Comparison of ENCODE assay signal across 10 cellular contexts in genomic region chr10:3046210-3046779, GRCh38. TPM values are rescaled to one million over a fixed set of nuclear protein-coding genes. Genes with fewer than 3 reads are reported as not detected.
DNase-seq lines count a peak whose midpoint lies in the region; ATAC-seq and TF ChIP-seq lines count a peak whose summit lies in the region.
"Had no signal": no experiment of that assay in that cellular context is flagged by ENCODE, and none has a peak within 500 bp of the region (broad histone marks: within the 10 kb centered on the region; RNA-seq: fewer than 3 reads in every experiment).

No MANE protein-coding gene starts in this region.

- peaks cover 2% of the 10 kb centered on the region for H3K9me3 Mint-ChIP-seq in HFFc6
- H3K9me3 Mint-ChIP-seq in stimulated activated effector memory CD8-positive, alpha-beta T cell treated with anti-CD3 and anti-CD28 coated beads, Interleukin-12 subunit alpha, Interleukin-12 subunit beta, amount 100 ng/mL, for 72 hours, result no peaks in the 10 kb centered on the region
- H3K9me3 Mint-ChIP-seq: effector memory CD8-positive, alpha-beta T cell had no signal

- no peak for TF ChIP-seq POLR2A in stomach (IDR thresholded peaks at IDR 0.05)

- H3K36me3 Mint-ChIP-seq in HFFc6 (ENCODE audit: low read depth), result no peaks in the 10 kb centered on the region
- no peaks in the 10 kb centered on the region for H3K36me3 Mint-ChIP-seq in stimulated activated effector memory CD8-positive, alpha-beta T cell treated with anti-CD3 and anti-CD28 coated beads, Interleukin-12 subunit alpha, Interleukin-12 subunit beta, amount 100 ng/mL, for 72 hours

- TF ChIP-seq CTCF in HFFc6 (IDR thresholded peaks at IDR 0.05) (no peak), stomach (IDR thresholded peaks at IDR 0.05) (no peak)

- H3K27me3 Mint-ChIP-seq in HFFc6 (ENCODE audit: insufficient read depth), result peaks cover 2% of the 10 kb centered on the region; the same call in 1 of the 2 replicates

- H3K9ac ChIP-seq in adipocyte (ENCODE audit: low read length), result peak overlapping the region; percentile 67

- H3K27ac ChIP-seq in stomach, result peak overlapping the region; percentile 9 to 73 (median 66)

- DNase-seq in HFFc6 (no peak), adipocyte (ENCODE audit: low read depth) (no peak), left colon (no peak), stomach (no peak), HAP-1 (ENCODE audit: low spot score in 2 of 2) (no peak), AG08396 (ENCODE audit: low spot score) (no peak), posterior vena cava (ENCODE audit: low spot score) (no peak)
- DNase-seq in stimulated activated effector memory CD8-positive, alpha-beta T cell treated with anti-CD3 and anti-CD28 coated beads, Interleukin-12 subunit alpha, Interleukin-12 subunit beta, amount 100 ng/mL, for 72 hours (ENCODE audit: low spot score in 2 of 2), result no peak
- DNase-seq: activated naive CD8-positive, alpha-beta T cell treated with anti-CD3 and anti-CD28 coated beads, Interleukin-2, amount 10 ng/mL, durations not matched to agents 7 days and 5 days; effector memory CD8-positive, alpha-beta T cell had no signal

- intact Hi-C loops in left colon (cut with DNase I, micrococcal nuclease), result loop anchor here in 1 of 2 donors (10.0 kb wide), 1 partner anchor 121 kb away; no protein-coding TSS in a partner anchor
- intact Hi-C loops in stomach (cut with DNase I; ENCODE audit: low total_unique reads), result loop anchor here (5.0 kb wide), 1 partner anchor 119 kb away; no protein-coding TSS in a partner anchor
- intact Hi-C loops in posterior vena cava (cut with DNase I), result no loop called here

- H3K9me3 ChIP-seq in adipocyte (ENCODE audit: control insufficient read depth, low read length) (no peaks in the 10 kb centered on the region), stomach (no peaks in the 10 kb centered on the region), HAP-1 (no peaks in the 10 kb centered on the region)

- 54 to 68% (median 60%) methylated on average over 6 of the region's 6 CpGs for WGBS in stomach, 5 donors

- TF ChIP-seq EP300 in stomach (IDR thresholded peaks at IDR 0.05), result no peak

- H3K4me1 Mint-ChIP-seq in HFFc6 (ENCODE audit: low read depth), result peaks cover 54% of the 10 kb centered on the region
- peaks cover 6% of the 10 kb centered on the region for H3K4me1 Mint-ChIP-seq in stimulated activated effector memory CD8-positive, alpha-beta T cell treated with anti-CD3 and anti-CD28 coated beads, Interleukin-12 subunit alpha, Interleukin-12 subunit beta, amount 100 ng/mL, for 72 hours
- H3K4me1 Mint-ChIP-seq: activated naive CD8-positive, alpha-beta T cell treated with anti-CD3 and anti-CD28 coated beads, Interleukin-2, amount 10 ng/mL, durations not matched to agents 7 days and 5 days had no signal

- peak overlapping the region; percentile 85 for H3K4me3 Mint-ChIP-seq in HFFc6
- H3K4me3 Mint-ChIP-seq in stimulated activated effector memory CD8-positive, alpha-beta T cell treated with anti-CD3 and anti-CD28 coated beads, Interleukin-12 subunit alpha, Interleukin-12 subunit beta, amount 100 ng/mL, for 72 hours, result no peak overlapping the region
- H3K4me3 Mint-ChIP-seq: activated naive CD8-positive, alpha-beta T cell treated with anti-CD3 and anti-CD28 coated beads, Interleukin-2, amount 10 ng/mL, durations not matched to agents 7 days and 5 days; effector memory CD8-positive, alpha-beta T cell had no signal

- ATAC-seq in left colon, result peak; percentile 28
- ATAC-seq in stimulated activated effector memory CD8-positive, alpha-beta T cell treated with anti-CD3 and anti-CD28 coated beads, Interleukin-12 subunit alpha, Interleukin-12 subunit beta, amount 100 ng/mL, for 72 hours, result no peak
- ATAC-seq: effector memory CD8-positive, alpha-beta T cell had no signal

- H3K36me3 ChIP-seq in adipocyte (ENCODE audit: control insufficient read depth, insufficient read depth, low read length, severe bottlenecking) (no peaks in the 10 kb centered on the region), stomach (no peaks in the 10 kb centered on the region), HAP-1 (replicated peaks) (no peaks in the 10 kb centered on the region)

- peak overlapping the region; percentile 64 for H3K4me3 ChIP-seq in adipocyte (ENCODE audit: low read length)
- H3K4me3 ChIP-seq in stomach, result no peak overlapping the region
- H3K4me3 ChIP-seq in HAP-1, result no peak overlapping the region

- no peaks in the 10 kb centered on the region for H3K27me3 ChIP-seq in adipocyte (replicated peaks; ENCODE audit: control insufficient read depth, insufficient read depth, low read length)
- no peaks in the 10 kb centered on the region for H3K27me3 ChIP-seq in stomach
- H3K27me3 ChIP-seq in HAP-1 (ENCODE audit: low read depth), result no peaks in the 10 kb centered on the region

- peaks cover 34% of the 10 kb centered on the region for H3K4me1 ChIP-seq in adipocyte (ENCODE audit: control insufficient read depth, insufficient read depth, low read length)
- peaks cover 10 to 38% (median 22%) of the 10 kb centered on the region in 4 donors for H3K4me1 ChIP-seq in stomach
- H3K4me1 ChIP-seq in HAP-1, result no peaks in the 10 kb centered on the region; the same call in 1 of the 2 replicates

- H3K27ac Mint-ChIP-seq in HFFc6, result peak overlapping the region; percentile 99
- no peak overlapping the region for H3K27ac Mint-ChIP-seq in stimulated activated effector memory CD8-positive, alpha-beta T cell treated with anti-CD3 and anti-CD28 coated beads, Interleukin-12 subunit alpha, Interleukin-12 subunit beta, amount 100 ng/mL, for 72 hours
- H3K27ac Mint-ChIP-seq: activated naive CD8-positive, alpha-beta T cell treated with anti-CD3 and anti-CD28 coated beads, Interleukin-2, amount 10 ng/mL, durations not matched to agents 7 days and 5 days; effector memory CD8-positive, alpha-beta T cell had no signal

- in situ Hi-C loops in HAP-1 (cut with MboI; ENCODE audit: low sequenced_read_pairs), result no loop called here

RNA-seq across cellular contexts. Expression of gene PFKP, which starts 21.1 kb away (rescaled TPM):
- 100 to 1,000 TPM; 131 to 173 (median 161) TPM for total RNA-seq in HFFc6 (2021; fragmentation: NEBNext Ultra II Directional; extraction: Animal tissue kit (Norgen Biotek cat#: 25700))
- total RNA-seq in left colon (100 to 1,000 TPM; 104 to 116 TPM), stomach (100 to 1,000 TPM in 1 of 5 donors, 10 to 100 TPM in 4; 11.2 to 155 (median 38.7) TPM), posterior vena cava (100 to 1,000 TPM; 109 to 216 TPM)
- 10 to 100 TPM; 14.1 to 62.9 (median 20.0) TPM for polyA plus RNA-seq in stomach
